Comparison of ENCODE assay signal across 8 cellular contexts in genomic region chr15:60695713-60696522, GRCh38.
DNase-seq lines count a peak whose midpoint lies in the region; ATAC-seq and FAIRE-seq lines count a peak whose summit lies in the region.
"Had no signal": no experiment of that assay in that cellular context is flagged by ENCODE, and none has a peak within 500 bp of the region (broad histone marks: within the 10 kb centered on the region; RNA-seq: fewer than 3 reads in every experiment).

No MANE protein-coding gene starts in this region.

- no peak for FAIRE-seq in small intestine (lab: Jason Lieb, UNC)

- WGBS in small intestine, 3 donors = 57 to 66% (median 59%) methylated on average over 17 of the region's 17 CpGs

- H3K36me3 Mint-ChIP-seq in activated naive CD8-positive, alpha-beta T cell treated with anti-CD3 and anti-CD28 coated beads, Interleukin-2, amount 50 U/mL, for 24 hours (ENCODE audit: low read depth) = no peaks in the 10 kb centered on the region

- no peak overlapping the region for H3K4me3 ChIP-seq in small intestine (ENCODE audit: low read depth in 1 of 2, low read length in 2 of 2)
- H3K4me3 ChIP-seq: testis had no signal

- H3K27ac ChIP-seq in small intestine (ENCODE audit: low read depth in 1 of 2, low read length in 1 of 2) = no peak overlapping the region
- H3K27ac ChIP-seq: testis had no signal

- H3K9me3 Mint-ChIP-seq in activated naive CD8-positive, alpha-beta T cell treated with anti-CD3 and anti-CD28 coated beads, Interleukin-2, amount 50 U/mL, for 24 hours = peaks cover under 1% of the 10 kb centered on the region
- H3K9me3 Mint-ChIP-seq in stimulated activated naive CD8-positive, alpha-beta T cell treated with anti-CD3 and anti-CD28 coated beads, Interleukin-15, amount 100 ng/mL, for 72 hours = no peaks in the 10 kb centered on the region

- H3K27ac Mint-ChIP-seq in activated naive CD8-positive, alpha-beta T cell treated with anti-CD3 and anti-CD28 coated beads, Interleukin-2, amount 50 U/mL, for 24 hours = peak overlapping the region; percentile 90
- H3K27ac Mint-ChIP-seq in stimulated activated naive CD8-positive, alpha-beta T cell treated with anti-CD3 and anti-CD28 coated beads, Interleukin-15, amount 100 ng/mL, for 72 hours = peak overlapping the region; percentile 69 to 71

- no peaks in the 10 kb centered on the region for H3K27me3 ChIP-seq in small intestine (ENCODE audit: control insufficient read depth in 2 of 2, insufficient read depth in 2 of 2, low read length in 2 of 2)
- H3K27me3 ChIP-seq: testis had no signal

- peak; percentile 93 for ATAC-seq in activated naive CD8-positive, alpha-beta T cell treated with anti-CD3 and anti-CD28 coated beads, Interleukin-2, amount 50 U/mL, for 24 hours
- ATAC-seq in stimulated activated naive CD8-positive, alpha-beta T cell treated with anti-CD3 and anti-CD28 coated beads, Interleukin-15, amount 100 ng/mL, for 72 hours = peak; percentile 99

- peak overlapping the region; percentile 45 for H3K4me3 Mint-ChIP-seq in activated naive CD8-positive, alpha-beta T cell treated with anti-CD3 and anti-CD28 coated beads, Interleukin-2, amount 50 U/mL, for 24 hours
- peak overlapping the region; percentile 56 to 77 for H3K4me3 Mint-ChIP-seq in stimulated activated naive CD8-positive, alpha-beta T cell treated with anti-CD3 and anti-CD28 coated beads, Interleukin-15, amount 100 ng/mL, for 72 hours

- no peaks in the 10 kb centered on the region for H3K36me3 ChIP-seq in small intestine (ENCODE audit: control insufficient read depth in 2 of 2, insufficient read depth in 2 of 2, low read length in 2 of 2)

- peak; percentile 73 to 81 for DNase-seq in activated CD4-positive, alpha-beta T cell treated with anti-CD3 and anti-CD28 coated beads, Interleukin-2, amount 50 U/mL, for 4 hours
- DNase-seq in activated naive CD8-positive, alpha-beta T cell treated with anti-CD3 and anti-CD28 coated beads, Interleukin-2, amount 50 U/mL, for 24 hours = peak; percentile 83
- DNase-seq in small intestine (peak; percentile 21), DMS53 treated with DMSO at 0.1 percent for 48 hours (lab: John Stamatoyannopoulos, UW; ENCODE audit: unreplicated experiment) (no peak), NCI-H69 (lab: John Stamatoyannopoulos, UW) (no peak), C1 segment of cervical spinal cord (lab: John Stamatoyannopoulos, UW) (no peak)
- DNase-seq in stimulated activated naive CD8-positive, alpha-beta T cell treated with anti-CD3 and anti-CD28 coated beads, Interleukin-15, amount 100 ng/mL, for 72 hours = peak; percentile 75 to 92
- DNase-seq: testis had no signal

- peaks cover under 1% of the 10 kb centered on the region for H3K27me3 Mint-ChIP-seq in activated naive CD8-positive, alpha-beta T cell treated with anti-CD3 and anti-CD28 coated beads, Interleukin-2, amount 50 U/mL, for 24 hours
- peaks cover 12% of the 10 kb centered on the region for H3K27me3 Mint-ChIP-seq in stimulated activated naive CD8-positive, alpha-beta T cell treated with anti-CD3 and anti-CD28 coated beads, Interleukin-15, amount 100 ng/mL, for 72 hours

- peaks cover 54% of the 10 kb centered on the region for H3K4me1 Mint-ChIP-seq in activated naive CD8-positive, alpha-beta T cell treated with anti-CD3 and anti-CD28 coated beads, Interleukin-2, amount 50 U/mL, for 24 hours
- H3K4me1 Mint-ChIP-seq in stimulated activated naive CD8-positive, alpha-beta T cell treated with anti-CD3 and anti-CD28 coated beads, Interleukin-15, amount 100 ng/mL, for 72 hours = peaks cover 52% of the 10 kb centered on the region

- H3K9me3 ChIP-seq in small intestine (ENCODE audit: control insufficient read depth, low read depth) = no peaks in the 10 kb centered on the region
- H3K9me3 ChIP-seq: testis had no signal

- H3K4me1 ChIP-seq in small intestine (ENCODE audit: control insufficient read depth in 2 of 2, insufficient read depth in 1 of 2, low read depth in 1 of 2, low read length in 1 of 2) = no peaks in the 10 kb centered on the region
- H3K4me1 ChIP-seq: testis had no signal

Comparison
In these comparisons a context has a peak if more than half of its experiments do, and no peak if none do; other contexts are left out.
1. DNase-seq: peak in activated CD4-positive, alpha-beta T cell treated with anti-CD3 and anti-CD28 coated beads, Interleukin-2, amount 50 U/mL, for 4 hours (2 of 2), activated naive CD8-positive, alpha-beta T cell treated with anti-CD3 and anti-CD28 coated beads, Interleukin-2, amount 50 U/mL, for 24 hours (single experiment), small intestine (single experiment) and stimulated activated naive CD8-positive, alpha-beta T cell treated with anti-CD3 and anti-CD28 coated beads, Interleukin-15, amount 100 ng/mL, for 72 hours (2 of 2); none in DMS53 treated with DMSO at 0.1 percent for 48 hours (single experiment), NCI-H69 (single experiment) and C1 segment of cervical spinal cord (0 of 14).